In the genomic region with DNA sequence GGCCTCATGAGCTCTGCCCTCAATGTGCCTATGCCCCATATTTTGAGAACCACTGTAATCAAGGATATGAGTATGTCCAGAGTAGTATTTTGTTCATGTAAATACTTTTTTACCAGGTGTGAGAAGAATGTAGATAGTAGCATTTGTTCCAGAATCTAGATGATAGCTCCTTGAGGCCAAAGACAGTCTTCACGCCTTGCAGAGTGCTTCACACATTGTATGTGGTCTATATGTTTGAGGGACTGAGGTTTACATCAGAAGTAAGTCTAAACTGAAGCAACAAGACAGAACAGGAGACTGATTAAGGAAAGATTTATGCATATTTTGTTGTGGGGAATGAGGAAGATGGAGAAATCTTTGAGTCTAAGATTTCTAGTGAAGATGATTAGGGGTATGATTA, we compare ENCODE assay signal across 4 cellular contexts.
"Had no signal": no experiment of that assay in that cellular context is flagged by ENCODE, and none has a peak within 500 bp of the region (broad histone marks: within the 10 kb centered on the region; RNA-seq: fewer than 3 reads in every experiment).

No MANE protein-coding gene starts in this region.

- ATAC-seq: GM23338 had no signal

- H3K4me3 Mint-ChIP-seq: GM23338, H9 had no signal

- H3K4me1 Mint-ChIP-seq: GM23338, H9 had no signal

- DNase-seq: H9, HCEC 1CT, IMR-90 had no signal

- H3K27ac Mint-ChIP-seq: GM23338, H9 had no signal
